Comparison of ENCODE assay signal across 21 cellular contexts in the genomic region with DNA sequence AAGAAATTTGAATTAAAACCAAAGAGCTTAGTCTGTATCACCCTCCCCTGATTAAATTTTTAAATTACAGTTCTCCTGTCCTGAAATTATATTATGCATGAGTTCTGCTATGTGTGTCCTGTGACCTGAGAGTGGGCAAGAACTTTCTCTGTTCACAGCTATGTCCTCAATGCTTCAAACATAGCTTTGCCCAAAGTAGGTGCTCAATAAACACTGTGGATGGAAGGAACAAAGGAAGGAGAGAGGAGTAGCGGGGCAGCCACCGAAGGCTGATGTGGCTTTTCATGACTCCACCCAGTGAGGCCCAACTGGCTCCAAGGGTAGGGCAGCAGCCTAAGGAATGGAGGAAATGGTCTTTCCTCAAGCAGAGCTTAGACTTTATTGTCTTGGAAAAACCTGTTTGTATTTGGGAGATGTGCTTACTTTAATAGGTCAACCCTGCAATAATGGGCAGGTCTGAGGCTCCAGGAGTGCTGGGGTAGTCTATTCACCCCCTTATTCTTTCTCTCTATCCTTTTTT. TPM values are rescaled to one million over a fixed set of nuclear protein-coding genes. Genes with fewer than 3 reads are reported as not detected.
DNase-seq lines count a peak whose midpoint lies in the region; ATAC-seq, FAIRE-seq and TF ChIP-seq lines count a peak whose summit lies in the region.
"Had no signal": no experiment of that assay in that cellular context is flagged by ENCODE, and none has a peak within 500 bp of the region (broad histone marks: within the 10 kb centered on the region; RNA-seq: fewer than 3 reads in every experiment).

No MANE protein-coding gene starts in this region.

- H3K36me3 ChIP-seq in HepG2 (replicated peaks in 1 of 2; ENCODE audit: control insufficient read depth in 1 of 2, insufficient read depth in 2 of 2, low read length in 2 of 2) = no peaks in the 10 kb centered on the region
- no peaks in the 10 kb centered on the region for H3K36me3 ChIP-seq in right lobe of liver
- H3K36me3 ChIP-seq in PC-9 (ENCODE audit: low read depth) = no peaks in the 10 kb centered on the region
- H3K36me3 ChIP-seq: BLaER1 had no signal

- H3K9ac ChIP-seq in HepG2 (ENCODE audit: insufficient read depth, low read depth, low read length) = peak overlapping the region; percentile 51; the same call in 1 of the 2 replicates
- H3K9ac ChIP-seq: BLaER1 had no signal

- peaks cover 14% of the 10 kb centered on the region for H3F3A ChIP-seq in PC-9 (ENCODE audit: insufficient read depth, low read depth)

- H4K20me1 ChIP-seq in HepG2 (ENCODE audit: insufficient read depth, low read length) = no peaks in the 10 kb centered on the region
- H4K20me1 ChIP-seq in PC-9 (ENCODE audit: insufficient read depth) = no peaks in the 10 kb centered on the region
- H4K20me1 ChIP-seq: BLaER1 had no signal

- 66% methylated on average over 2 of the region's 2 CpGs for WGBS in HepG2 (ENCODE audit: low lambda C conversion rate)
- 100% methylated on average over 1 of the region's 2 CpGs for WGBS in right lobe of liver (ENCODE audit: insufficient coverage, low coverage, low lambda C conversion rate, missing lambda C conversion rate)

- in situ Hi-C loops in HepG2 (cut with HindIII; ENCODE audit: extremely low pct_ligation_motif_present, low pct_unique_long_range_greater_than_20kb) = no loop called here

- H3K9me2 ChIP-seq in PC-9 (ENCODE audit: insufficient read depth) = peaks cover 4% of the 10 kb centered on the region; the same call in 1 of the 2 replicates

- POLR2A ChIA-PET in HepG2 (lab: Yijun Ruan, JAX) = interaction anchor here (1.1 to 2.0 kb wide), 5 partner anchors 13 to 43 kb away, joined by 4 to 21 read pairs (median 14); partner anchors contain the start of gene EIF5
- POLR2A ChIA-PET in PC-9 (lab: Charles Lee; ENCODE audit: unreplicated experiment) = interaction anchor here (0.6 kb wide), 1 partner anchor 665 kb away, joined by 10 read pairs; no protein-coding TSS in a partner anchor

- no peaks in the 10 kb centered on the region for H3K36me3 Mint-ChIP-seq in activated naive CD8-positive, alpha-beta T cell treated with anti-CD3 and anti-CD28 coated beads, Interleukin-2, amount 50 U/mL, for 24 hours (ENCODE audit: low read depth)
- H3K36me3 Mint-ChIP-seq: CD14-positive monocyte; CD8-positive, alpha-beta T cell had no signal

- TF ChIP-seq CTCF in HepG2 (CRISPR knock-in tag; IDR thresholded peaks at IDR 0.05) (no peak), right lobe of liver (IDR thresholded peaks at IDR 0.05) (no peak), PC-9 (conservative IDR thresholded peaks at IDR 0.05) (no peak)

- no peak for FAIRE-seq in HepG2 (lab: Jason Lieb, UNC)
- FAIRE-seq: A549, GM12878, H1 had no signal

- no peak for TF ChIP-seq RAD21 in HepG2 (CRISPR knock-in tag; IDR thresholded peaks at IDR 0.05)

- CTCF ChIA-PET in HepG2 (lab: Yijun Ruan, JAX; ENCODE audit: low intra/inter-chr PET ratio, low total read pairs) (no interaction called here), PC-9 (lab: Charles Lee) (interaction anchor here (0.6 kb wide), 1 partner anchor 117 kb away, joined by 5 read pairs; no protein-coding TSS in a partner anchor)

- H3K27ac ChIP-seq in HepG2 (ENCODE audit: extremely low read length, insufficient read depth, low read length) (peak overlapping the region; percentile 50), right lobe of liver (no peak overlapping the region), PC-9 (no peak overlapping the region), epithelial cell of prostate (peak overlapping the region; percentile 31)
- H3K27ac ChIP-seq: 22Rv1, A549, BLaER1 had no signal

- ATAC-seq in HepG2 (no peak), right lobe of liver (no peak), HG03457 (IDR thresholded peaks at IDR 0.05; ENCODE audit: unreplicated experiment) (no peak)
- no peak for ATAC-seq in activated naive CD8-positive, alpha-beta T cell treated with anti-CD3 and anti-CD28 coated beads, Interleukin-2, amount 50 U/mL, for 24 hours
- ATAC-seq: CD8-positive, alpha-beta T cell; GM12878 had no signal

- H3K27me3 Mint-ChIP-seq in activated naive CD8-positive, alpha-beta T cell treated with anti-CD3 and anti-CD28 coated beads, Interleukin-2, amount 50 U/mL, for 24 hours = peaks cover 5% of the 10 kb centered on the region

- peak overlapping the region; percentile 80 for H2AFZ ChIP-seq in HepG2 (ENCODE audit: low read length)
- no peak overlapping the region for H2AFZ ChIP-seq in PC-9

- H3K79me2 ChIP-seq in HepG2 (ENCODE audit: insufficient read depth, low read length) (no peaks in the 10 kb centered on the region), PC-9 (ENCODE audit: low read depth) (no peaks in the 10 kb centered on the region)

- TF ChIP-seq EP300 in HepG2 (IDR thresholded peaks at IDR 0.05; ENCODE audit: low read depth in 2 of 2, low read length in 2 of 2) (no peak), HepG2 (CRISPR knock-in tag; IDR thresholded peaks at IDR 0.05; ENCODE audit: borderline replicate concordance) (no peak)

- TF ChIP-seq POLR2A in HepG2 (IDR thresholded peaks at IDR 0.05; ENCODE audit: insufficient read depth in 1 of 2, low read depth in 2 of 2, low read length in 2 of 2) (no peak), right lobe of liver (IDR thresholded peaks at IDR 0.05) (no peak)

- H3K4me3 ChIP-seq in HepG2 (replicated peaks in 1 of 3; ENCODE audit: insufficient read depth in 1 of 3, low read depth in 2 of 3, low read length in 3 of 3) (peak overlapping the region; percentile 26 to 66 (median 45); a peak in 5 of 6 replicates), right lobe of liver (no peak overlapping the region), PC-9 (no peak overlapping the region)
- H3K4me3 ChIP-seq: A549, BLaER1, GM12878 had no signal

- H3K4me1 Mint-ChIP-seq in activated naive CD8-positive, alpha-beta T cell treated with anti-CD3 and anti-CD28 coated beads, Interleukin-2, amount 50 U/mL, for 24 hours = peaks cover 8% of the 10 kb centered on the region

- H3K27me3 ChIP-seq in HepG2 (ENCODE audit: control insufficient read depth in 1 of 2, insufficient read depth in 2 of 2, low read length in 2 of 2) (peaks cover 1 to 4% of the 10 kb centered on the region in 2 experiments; a peak in 4 of 5 replicates), right lobe of liver (no peaks in the 10 kb centered on the region), PC-9 (ENCODE audit: insufficient read depth, low read depth) (no peaks in the 10 kb centered on the region)
- H3K27me3 ChIP-seq: BLaER1 had no signal

- no peak overlapping the region for H3K27ac Mint-ChIP-seq in activated naive CD8-positive, alpha-beta T cell treated with anti-CD3 and anti-CD28 coated beads, Interleukin-2, amount 50 U/mL, for 24 hours
- H3K27ac Mint-ChIP-seq: CD8-positive, alpha-beta T cell; H9; IgD-negative memory B cell had no signal

- H3K9me3 Mint-ChIP-seq in activated naive CD8-positive, alpha-beta T cell treated with anti-CD3 and anti-CD28 coated beads, Interleukin-2, amount 50 U/mL, for 24 hours = no peaks in the 10 kb centered on the region
- H3K9me3 Mint-ChIP-seq: CD8-positive, alpha-beta T cell; H9 had no signal

- BruUV-seq in HepG2 (replicated peaks; lab: Mats Ljungman, UMichigan) (no TSS peak), PC-9 (replicated peaks; lab: Mats Ljungman, UMichigan) (no TSS peak)

- H3K4me2 ChIP-seq in HepG2 (ENCODE audit: low read depth, low read length) = peak overlapping the region; percentile 94
- no peak overlapping the region for H3K4me2 ChIP-seq in PC-9
- H3K4me2 ChIP-seq: A549, BLaER1 had no signal

- H3K9me3 ChIP-seq in HepG2 (ENCODE audit: low read length) (no peaks in the 10 kb centered on the region), right lobe of liver (no peaks in the 10 kb centered on the region), PC-9 (ENCODE audit: insufficient read depth, low read depth) (0 out of 2 replicates have a peak, but pooled peaks cover 3% of the 10 kb centered on the region)
- H3K9me3 ChIP-seq: BLaER1 had no signal

- no peak overlapping the region for H3K4me3 Mint-ChIP-seq in activated naive CD8-positive, alpha-beta T cell treated with anti-CD3 and anti-CD28 coated beads, Interleukin-2, amount 50 U/mL, for 24 hours
- H3K4me3 Mint-ChIP-seq: CD14-positive monocyte; CD8-positive, alpha-beta T cell; H9; IgD-negative memory B cell had no signal

- H3K4me1 ChIP-seq in HepG2 (ENCODE audit: insufficient read depth, low read length) = peaks cover 32% of the 10 kb centered on the region
- H3K4me1 ChIP-seq in right lobe of liver = no peaks in the 10 kb centered on the region
- peaks cover 18% of the 10 kb centered on the region for H3K4me1 ChIP-seq in PC-9 (replicated peaks; ENCODE audit: insufficient read depth)
- H3K4me1 ChIP-seq: BLaER1 had no signal

- no peak for DNase-seq in HepG2 (ENCODE audit: low spot score)
- DNase-seq in right lobe of liver = no peak
- peak; percentile 32 to 55 for DNase-seq in PC-9
- DNase-seq in epithelial cell of prostate (ENCODE audit: low read depth, low spot score) = no peak
- DNase-seq in HuH-7.5 (ENCODE audit: low spot score) = no peak
- no peak for DNase-seq in activated naive CD8-positive, alpha-beta T cell treated with anti-CD3 and anti-CD28 coated beads, Interleukin-2, amount 50 U/mL, for 24 hours
- DNase-seq: CD8-positive, alpha-beta T cell; COR-L47; DMS 273 treated with DMSO at 0.1 percent for 48 hours; DMS53; DND-41; EL; H9 had no signal

- intact Hi-C loops in HepG2 (cut with micrococcal nuclease; ENCODE audit: unreplicated experiment) = no loop called here
- intact Hi-C loops in right lobe of liver (cut with DNase I) = no loop called here
- intact Hi-C loops in PC-9 (cut with micrococcal nuclease; ENCODE audit: unreplicated experiment) = no loop called here

RNA-seq across cellular contexts. Expression of gene MARK3, which starts 7.6 kb away (rescaled TPM):
- total RNA-seq in HepG2 (2016; rRNA removed; fragmentation: Illumina TruSeq; extraction: Trizol) (41.4 and 56.6 TPM in 2 replicates), right lobe of liver (10 to 100 TPM; 25.5 to 34.3 (median 27.3) TPM), PC-9 (2021) (189 and 191 TPM in 2 replicates)
- 25.7 and 31.4 TPM in 2 replicates for total RNA-seq in HepG2 (2016; cell fraction: cytosol; rRNA removed; fragmentation: Illumina TruSeq; extraction: Trizol; ENCODE audit: low read depth)
- 41.7 and 52.5 TPM in 2 replicates for total RNA-seq in HepG2 (2016; cell fraction: insoluble cytoplasmic fraction; rRNA removed; fragmentation: Illumina TruSeq; extraction: Trizol)
- total RNA-seq in HepG2 (2016; cell fraction: membrane; rRNA removed; fragmentation: Illumina TruSeq; extraction: Trizol) = 39.1 and 48.5 TPM in 2 replicates
- total RNA-seq in HepG2 (2016; cell fraction: nucleus; rRNA removed; fragmentation: Illumina TruSeq; extraction: Trizol) = 69.9 and 73.0 TPM in 2 replicates
- 45.0 and 47.7 TPM in 2 replicates for polyA plus RNA-seq in HepG2 (2011; rRNA removed)
- 20.4 and 22.0 TPM in 2 replicates for polyA plus RNA-seq in HepG2 (2011; cell fraction: cytosol; rRNA removed)
- polyA plus RNA-seq in HepG2 (2011; cell fraction: nucleus; rRNA removed) = 65.4 and 76.5 TPM in 2 replicates
- polyA plus RNA-seq in HepG2 (2012) = 28.5 and 28.9 TPM in 2 replicates
- polyA plus RNA-seq in HepG2 (2016; cell fraction: cytosol; fragmentation: Illumina TruSeq; extraction: Trizol; ENCODE audit: low read depth) = 16.6 and 18.4 TPM in 2 replicates
- 45.7 and 50.4 TPM in 2 replicates for polyA plus RNA-seq in HepG2 (2016; cell fraction: insoluble cytoplasmic fraction; fragmentation: Illumina TruSeq; extraction: Trizol; ENCODE audit: low read depth)
- polyA plus RNA-seq in HepG2 (2016; cell fraction: membrane; fragmentation: Illumina TruSeq; extraction: Trizol; ENCODE audit: low read depth) = 24.0 and 32.3 TPM in 2 replicates
- 133 and 146 TPM in 2 replicates for polyA plus RNA-seq in HepG2 (2016; cell fraction: nucleus; fragmentation: Illumina TruSeq; extraction: Trizol; ENCODE audit: insufficient read depth, low read depth)
- polyA minus RNA-seq in HepG2 (2011; rRNA and poly(A)+ RNA removed; ENCODE audit: low replicate concordance) = 31.1 and 72.6 TPM in 2 replicates
- 21.5 and 30.2 TPM in 2 replicates for polyA minus RNA-seq in HepG2 (2011; cell fraction: cytosol; rRNA and poly(A)+ RNA removed)
- 80.9 and 98.8 TPM in 2 replicates for polyA minus RNA-seq in HepG2 (2011; cell fraction: nucleus; rRNA and poly(A)+ RNA removed)

RNA-seq across cellular contexts. Expression of gene EIF5, which starts 43.5 kb away (rescaled TPM):
- total RNA-seq in HepG2 (2016; rRNA removed; fragmentation: Illumina TruSeq; extraction: Trizol) (281 and 333 TPM in 2 replicates), right lobe of liver (100 to 1,000 TPM; 186 to 357 (median 215) TPM), PC-9 (2021) (310 and 330 TPM in 2 replicates)
- 57.6 and 59.2 TPM in 2 replicates for total RNA-seq in HepG2 (2016; cell fraction: cytosol; rRNA removed; fragmentation: Illumina TruSeq; extraction: Trizol; ENCODE audit: low read depth)
- total RNA-seq in HepG2 (2016; cell fraction: insoluble cytoplasmic fraction; rRNA removed; fragmentation: Illumina TruSeq; extraction: Trizol) = 289 and 316 TPM in 2 replicates
- 131 and 147 TPM in 2 replicates for total RNA-seq in HepG2 (2016; cell fraction: membrane; rRNA removed; fragmentation: Illumina TruSeq; extraction: Trizol)
- total RNA-seq in HepG2 (2016; cell fraction: nucleus; rRNA removed; fragmentation: Illumina TruSeq; extraction: Trizol) = 180 TPM in 2 replicates
- 147 and 189 TPM in 2 replicates for polyA plus RNA-seq in HepG2 (2011; rRNA removed)
- polyA plus RNA-seq in HepG2 (2011; cell fraction: cytosol; rRNA removed) = 98.3 and 109 TPM in 2 replicates
- 192 and 267 TPM in 2 replicates for polyA plus RNA-seq in HepG2 (2011; cell fraction: nucleus; rRNA removed)
- 226 and 227 TPM in 2 replicates for polyA plus RNA-seq in HepG2 (2012)
- polyA plus RNA-seq in HepG2 (2016; cell fraction: cytosol; fragmentation: Illumina TruSeq; extraction: Trizol; ENCODE audit: low read depth) = 34.1 and 47.0 TPM in 2 replicates
- 286 and 291 TPM in 2 replicates for polyA plus RNA-seq in HepG2 (2016; cell fraction: insoluble cytoplasmic fraction; fragmentation: Illumina TruSeq; extraction: Trizol; ENCODE audit: low read depth)
- 74.1 and 96.9 TPM in 2 replicates for polyA plus RNA-seq in HepG2 (2016; cell fraction: membrane; fragmentation: Illumina TruSeq; extraction: Trizol; ENCODE audit: low read depth)
- polyA plus RNA-seq in HepG2 (2016; cell fraction: nucleus; fragmentation: Illumina TruSeq; extraction: Trizol; ENCODE audit: insufficient read depth, low read depth) = 188 and 207 TPM in 2 replicates
- polyA minus RNA-seq in HepG2 (2011; rRNA and poly(A)+ RNA removed; ENCODE audit: low replicate concordance) = 81.5 and 123 TPM in 2 replicates
- 55.8 and 65.8 TPM in 2 replicates for polyA minus RNA-seq in HepG2 (2011; cell fraction: cytosol; rRNA and poly(A)+ RNA removed)
- 331 and 439 TPM in 2 replicates for polyA minus RNA-seq in HepG2 (2011; cell fraction: nucleus; rRNA and poly(A)+ RNA removed)

Comparison
In these comparisons a context has a peak if more than half of its experiments do, and no peak if none do; other contexts are left out.
1. H3K27ac ChIP-seq: peak in HepG2 (single experiment) and epithelial cell of prostate (single experiment); none in right lobe of liver (0 of 3) and PC-9 (single experiment).
2. H3K4me3 ChIP-seq: peak in HepG2 (3 of 3); none in right lobe of liver (0 of 3) and PC-9 (single experiment).
3. DNase-seq: peak in PC-9 (2 of 2); none in HepG2 (single experiment), right lobe of liver (0 of 3), epithelial cell of prostate (single experiment), HuH-7.5 (single experiment) and activated naive CD8-positive, alpha-beta T cell treated with anti-CD3 and anti-CD28 coated beads, Interleukin-2, amount 50 U/mL, for 24 hours (single experiment).